1 cellular context compared by ENCODE assay signal in genomic region chr12:98751580-98752115, GRCh38.
TF ChIP-seq lines count a peak whose summit lies in the region.

No MANE protein-coding gene starts in this region.

TF ChIP-seq in K562, 482 proteins besides CTCF, POLR2A, EP300 and RAD21 (continued from another document):
- TF ChIP-seq USF2 (CRISPR knock-in tag; IDR thresholded peaks at IDR 0.05) (no peak), ETV6 (IDR thresholded peaks at IDR 0.05; ENCODE audit: borderline replicate concordance in 1 of 2, low read depth in 2 of 2, low read length in 1 of 2) (peak in 1 of 2 experiments; percentile 91; a peak in 2 of 4 replicates), ETV6 (CRISPR knock-in tag; IDR thresholded peaks at IDR 0.05; ENCODE audit: borderline replicate concordance) (no peak)
TF ChIP-seq in K562: peak in this region for 43.
